In genomic region chr12:90974286-90974685, GRCh38 we compare ENCODE assay signal across 1 cellular context.
TF ChIP-seq lines count a peak whose summit lies in the region.

No MANE protein-coding gene starts in this region.

TF ChIP-seq in H1, 55 proteins besides CTCF, POLR2A, EP300 and RAD21:
- no peak for TF ChIP-seq JUN (IDR thresholded peaks at IDR 0.05; ENCODE audit: low read depth, low read length)
- no peak for TF ChIP-seq GTF2F1 (IDR thresholded peaks at IDR 0.05; ENCODE audit: borderline replicate concordance, low read depth, low read length)
- TF ChIP-seq EGR1 (IDR thresholded peaks at IDR 0.05; ENCODE audit: borderline replicate concordance, low read depth, low read length), result no peak
- TF ChIP-seq E2F6 (IDR thresholded peaks at IDR 0.05), result no peak
- no peak for TF ChIP-seq SP2 (IDR thresholded peaks at IDR 0.05; ENCODE audit: low read length)
